ENCODE assay signal across 8 cellular contexts in the genomic region with DNA sequence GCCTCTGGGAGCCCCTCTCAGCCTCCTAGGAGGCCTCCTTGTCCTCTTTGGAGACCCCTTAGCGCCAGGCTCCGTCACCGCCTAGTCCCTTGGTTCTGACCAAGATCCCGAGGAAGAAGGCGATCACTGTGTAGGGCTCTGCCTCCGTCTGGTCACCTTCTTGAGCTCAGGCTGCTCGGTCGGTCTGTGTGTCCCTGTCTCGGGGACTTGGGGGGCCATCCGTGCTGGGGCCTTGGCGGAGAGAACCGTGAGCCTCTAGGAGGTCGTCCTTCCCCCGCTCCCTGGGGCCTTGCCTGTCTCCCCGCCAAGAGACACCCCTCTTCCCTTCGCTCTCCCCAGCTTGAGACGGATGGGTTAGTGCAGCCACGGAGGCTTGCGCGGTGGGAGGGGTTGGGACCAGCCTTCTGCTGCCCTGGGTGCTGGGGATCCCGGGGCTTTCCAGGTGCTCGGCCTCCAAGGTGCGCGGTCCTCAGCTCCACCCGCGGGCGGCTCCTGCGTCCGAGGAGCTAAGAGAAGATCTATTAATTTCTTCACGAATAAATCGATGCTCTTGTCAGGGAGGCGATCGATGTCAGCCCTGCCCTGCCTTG. TPM values are rescaled to one million over a fixed set of nuclear protein-coding genes. Genes with fewer than 3 reads are reported as not detected.
A peak's percentile ranks its signal among the peaks of the same experiment; 100 is the strongest.
DNase-seq lines count a peak whose midpoint lies in the region; ATAC-seq lines count a peak whose summit lies in the region.

No MANE protein-coding gene starts in this region.

- peaks cover 0 to 1% (median 0%) of the 10 kb centered on the region in 8 donors for H3K9me3 Mint-ChIP-seq in CD4-positive, alpha-beta memory T cell
- no peaks in the 10 kb centered on the region for H3K9me3 Mint-ChIP-seq in activated naive CD4-positive, alpha-beta T cell treated with anti-CD3 and anti-CD28 coated beads, Interleukin-2, amount 50 U/mL, for 24 hours

- peaks cover 16% of the 10 kb centered on the region for H3K27me3 ChIP-seq in CD4-positive, alpha-beta memory T cell (ENCODE audit: insufficient read depth, low read length)

- ATAC-seq in HG03432 (IDR thresholded peaks at IDR 0.05; ENCODE audit: unreplicated experiment) (peak; percentile 36), GM21576 (IDR thresholded peaks at IDR 0.05; ENCODE audit: unreplicated experiment) (no peak)

- intact Hi-C loops in CD4-positive, alpha-beta memory T cell (cut with micrococcal nuclease) = loop anchor here (1.0 kb wide), 7 partner anchors 20 to 170 kb away; a partner anchor contains a TSS

- H3K9me3 ChIP-seq in CD4-positive, alpha-beta memory T cell (ENCODE audit: control insufficient read depth in 1 of 2, low read length in 2 of 2) = no peaks in the 10 kb centered on the region

- H3K36me3 ChIP-seq in CD4-positive, alpha-beta memory T cell (ENCODE audit: insufficient read depth, low read length) = no peaks in the 10 kb centered on the region

- H3K4me1 Mint-ChIP-seq in CD4-positive, alpha-beta memory T cell = peaks cover 8 to 43% (median 26%) of the 10 kb centered on the region in 4 donors
- peaks cover 18% of the 10 kb centered on the region for H3K4me1 Mint-ChIP-seq in activated naive CD4-positive, alpha-beta T cell treated with anti-CD3 and anti-CD28 coated beads, Interleukin-2, amount 50 U/mL, for 24 hours

- H3K4me3 ChIP-seq in CD4-positive, alpha-beta memory T cell (ENCODE audit: low read length in 2 of 2) = peak overlapping the region in 1 of 2 donors; percentile 63

- no peak overlapping the region for H3K27ac ChIP-seq in CD4-positive, alpha-beta memory T cell (ENCODE audit: low read depth, low read length)

- H3K4me3 Mint-ChIP-seq in CD4-positive, alpha-beta memory T cell = peak overlapping the region; percentile 46 to 87 (median 81)
- H3K4me3 Mint-ChIP-seq in activated naive CD4-positive, alpha-beta T cell treated with anti-CD3 and anti-CD28 coated beads, Interleukin-2, amount 50 U/mL, for 24 hours = peak overlapping the region; percentile 78

- no peak for DNase-seq in CD4-positive, alpha-beta memory T cell
- DNase-seq in hepatic stellate cell (ENCODE audit: low spot score) (peak; percentile 61), KG1 (lab: John Stamatoyannopoulos, UW) (no peak), NCI-H1436 treated with DMSO at 0.1 percent for 48 hours (lab: John Stamatoyannopoulos, UW) (no peak)
- DNase-seq in stimulated activated CD4-positive, alpha-beta T cell treated with anti-CD3 and anti-CD28 coated beads, Interleukin-4, amount 100 ng/mL, for 24 hours = peak; percentile 15

- POLR2A ChIA-PET in CD4-positive, alpha-beta memory T cell (lab: Charles Lee; ENCODE audit: partially characterized antibody) = interaction anchor here (0.6 to 4.8 kb wide), 12 partner anchors 10 to 133 kb away, joined by 3 to 66 read pairs (median 10); a partner anchor contains a TSS

- CTCF ChIA-PET in CD4-positive, alpha-beta memory T cell (lab: Charles Lee; ENCODE audit: partially characterized antibody) = interaction anchor here (0.7 to 10.1 kb wide), 34 partner anchors 8 to 235 kb away, joined by 3 to 344 read pairs (median 6); a partner anchor contains a TSS

- peaks cover 0 to 3% of the 10 kb centered on the region in 2 donors for H3K36me3 Mint-ChIP-seq in CD4-positive, alpha-beta memory T cell
- H3K36me3 Mint-ChIP-seq in activated naive CD4-positive, alpha-beta T cell treated with anti-CD3 and anti-CD28 coated beads, Interleukin-2, amount 50 U/mL, for 24 hours = no peaks in the 10 kb centered on the region

- peaks cover 27 to 37% of the 10 kb centered on the region in 2 donors for H3K27me3 Mint-ChIP-seq in CD4-positive, alpha-beta memory T cell
- peaks cover 35% of the 10 kb centered on the region for H3K27me3 Mint-ChIP-seq in activated naive CD4-positive, alpha-beta T cell treated with anti-CD3 and anti-CD28 coated beads, Interleukin-2, amount 50 U/mL, for 24 hours

- peaks cover 29% of the 10 kb centered on the region for H3K4me1 ChIP-seq in CD4-positive, alpha-beta memory T cell (ENCODE audit: insufficient read depth, low read length)

- H3K27ac Mint-ChIP-seq in CD4-positive, alpha-beta memory T cell = no peak overlapping the region
- no peak overlapping the region for H3K27ac Mint-ChIP-seq in activated naive CD4-positive, alpha-beta T cell treated with anti-CD3 and anti-CD28 coated beads, Interleukin-2, amount 50 U/mL, for 24 hours

RNA-seq across cellular contexts. Expression of a gene that starts 0.7 kb away (rescaled TPM):
- total RNA-seq in CD4-positive, alpha-beta memory T cell = under 1 TPM in 1 of 2 experiments, not detected in 1; 0.06 TPM
- polyA plus RNA-seq in CD4-positive, alpha-beta memory T cell = not detected

RNA-seq across cellular contexts. Expression of a gene that starts 1.0 kb away (rescaled TPM):
- total RNA-seq in CD4-positive, alpha-beta memory T cell = under 1 TPM in 1 of 2 experiments, not detected in 1; 0.23 TPM
- polyA plus RNA-seq in CD4-positive, alpha-beta memory T cell = not detected

RNA-seq across cellular contexts. Expression of a gene that starts 33.9 kb away (rescaled TPM):
- under 1 TPM; 0.32 to 0.36 TPM for total RNA-seq in CD4-positive, alpha-beta memory T cell
- not detected for polyA plus RNA-seq in CD4-positive, alpha-beta memory T cell

RNA-seq across cellular contexts. Expression of a gene that starts 43.0 kb away (rescaled TPM):
- 10 to 100 TPM; 55.1 to 63.6 TPM for total RNA-seq in CD4-positive, alpha-beta memory T cell
- polyA plus RNA-seq in CD4-positive, alpha-beta memory T cell = 10 to 100 TPM; 29.1 to 53.9 TPM

Comparison
In these comparisons a context has a peak if more than half of its experiments do, and no peak if none do; other contexts are left out.
1. DNase-seq: peak in hepatic stellate cell (single experiment) and stimulated activated CD4-positive, alpha-beta T cell treated with anti-CD3 and anti-CD28 coated beads, Interleukin-4, amount 100 ng/mL, for 24 hours (single experiment); none in CD4-positive, alpha-beta memory T cell (0 of 5), KG1 (single experiment) and NCI-H1436 treated with DMSO at 0.1 percent for 48 hours (single experiment).